Comparison of ENCODE assay signal across 11 cellular contexts in genomic region chr20:31862157-31862470, GRCh38. TPM values are rescaled to one million over a fixed set of nuclear protein-coding genes. Genes with fewer than 3 reads are reported as not detected.
DNase-seq lines count a peak whose midpoint lies in the region; ATAC-seq and TF ChIP-seq lines count a peak whose summit lies in the region.
"Had no signal": no experiment of that assay in that cellular context is flagged by ENCODE, and none has a peak within 500 bp of the region (broad histone marks: within the 10 kb centered on the region; RNA-seq: fewer than 3 reads in every experiment).

No MANE protein-coding gene starts in this region.

- peak overlapping the region; percentile 49 to 71 for H3K4me3 ChIP-seq in Panc1 (ENCODE audit: low read depth in 2 of 2, low read length in 2 of 2)
- H3K4me3 ChIP-seq: mucosa of descending colon had no signal

- H3K27ac ChIP-seq in Panc1 (ENCODE audit: low read length) = peak overlapping the region; percentile 55
- H3K27ac ChIP-seq: spleen had no signal

- peaks cover 46% of the 10 kb centered on the region for H3K27me3 Mint-ChIP-seq in T-helper 2 cell treated with Interferon-gamma antibody and Interleukin-4, amounts not matched to agents 5 μg/mL and 100 μg/mL, for 36 hours (ENCODE audit: low read depth)
- H3K27me3 Mint-ChIP-seq in endothelial cell (ENCODE audit: unreplicated experiment) = peaks cover 18% of the 10 kb centered on the region

- H3K4me1 Mint-ChIP-seq in T-helper 2 cell treated with Interferon-gamma antibody and Interleukin-4, amounts not matched to agents 5 μg/mL and 100 μg/mL, for 36 hours (ENCODE audit: low read depth) = peaks cover 5% of the 10 kb centered on the region
- peaks cover 8% of the 10 kb centered on the region for H3K4me1 Mint-ChIP-seq in endothelial cell (ENCODE audit: unreplicated experiment)

- no peaks in the 10 kb centered on the region for H3K36me3 ChIP-seq in Panc1 (ENCODE audit: control insufficient read depth, insufficient read depth, low read length)
- H3K36me3 ChIP-seq: spleen had no signal

- ATAC-seq in Panc1 = no peak

- POLR2A ChIA-PET in Panc1 (lab: Charles Lee) = interaction anchor here (0.5 to 0.6 kb wide), 2 partner anchors 9 to 80 kb away, joined by 3 read pairs; no protein-coding TSS in a partner anchor

- no peaks in the 10 kb centered on the region for H3K9me3 Mint-ChIP-seq in T-helper 2 cell treated with Interferon-gamma antibody and Interleukin-4, amounts not matched to agents 5 μg/mL and 100 μg/mL, for 36 hours
- no peaks in the 10 kb centered on the region for H3K9me3 Mint-ChIP-seq in endothelial cell (ENCODE audit: unreplicated experiment)

- no peak overlapping the region for H3K27ac Mint-ChIP-seq in T-helper 2 cell treated with Interferon-gamma antibody and Interleukin-4, amounts not matched to agents 5 μg/mL and 100 μg/mL, for 36 hours
- H3K27ac Mint-ChIP-seq in endothelial cell (ENCODE audit: unreplicated experiment) = peak overlapping the region; percentile 65

- no peaks in the 10 kb centered on the region for H3K36me3 Mint-ChIP-seq in T-helper 2 cell treated with Interferon-gamma antibody and Interleukin-4, amounts not matched to agents 5 μg/mL and 100 μg/mL, for 36 hours (ENCODE audit: low read depth)
- H3K36me3 Mint-ChIP-seq in endothelial cell (ENCODE audit: low read depth, unreplicated experiment) = peaks cover 4% of the 10 kb centered on the region

- in situ Hi-C loops in Panc1 (cut with HindIII; ENCODE audit: low pct_unique_long_range_greater_than_20kb, low sequenced_read_pairs) = no loop called here

- peak overlapping the region; percentile 77 for H3K4me3 Mint-ChIP-seq in T-helper 2 cell treated with Interferon-gamma antibody and Interleukin-4, amounts not matched to agents 5 μg/mL and 100 μg/mL, for 36 hours
- peak overlapping the region; percentile 92 for H3K4me3 Mint-ChIP-seq in endothelial cell (ENCODE audit: unreplicated experiment)

- H3K9me3 ChIP-seq in Panc1 (ENCODE audit: control insufficient read depth, insufficient read depth, low read depth, low read length) = no peaks in the 10 kb centered on the region
- H3K9me3 ChIP-seq: mucosa of descending colon, spleen had no signal

- DNase-seq in T-helper 2 cell treated with Interferon-gamma antibody and Interleukin-4, amounts not matched to agents 5 μg/mL and 100 μg/mL, for 36 hours (ENCODE audit: low spot score) = no peak
- DNase-seq in T-helper 2 cell = no peak
- DNase-seq in Panc1 (ENCODE audit: low read depth, low spot score) = no peak
- DNase-seq in endothelial cell (ENCODE audit: low spot score) = no peak
- DNase-seq in posterior vena cava (ENCODE audit: low spot score) = peak; percentile 45
- DNase-seq in HuH-7.5 (ENCODE audit: low spot score) = no peak
- no peak for DNase-seq in RKO (ENCODE audit: low spot score)
- DNase-seq in dermis blood vessel endothelial cell = no peak

- intact Hi-C loops in Panc1 (cut with micrococcal nuclease; ENCODE audit: unreplicated experiment) (no loop called here), posterior vena cava (cut with DNase I) (no loop called here)

- no peaks in the 10 kb centered on the region for H3K27me3 ChIP-seq in Panc1 (ENCODE audit: control insufficient read depth, insufficient read depth, low read length)

- TF ChIP-seq CTCF in Panc1 (IDR thresholded peaks at IDR 0.05) = no peak
- no peak for TF ChIP-seq CTCF in endothelial cell (IDR thresholded peaks at IDR 0.05; ENCODE audit: unreplicated experiment)

- CTCF ChIA-PET in Panc1 (lab: Charles Lee) = no interaction called here

- H3K4me1 ChIP-seq in Panc1 (ENCODE audit: control insufficient read depth, insufficient read depth, low read length) = peaks cover 18% of the 10 kb centered on the region

- no TSS peak for BruUV-seq in Panc1 (replicated peaks; lab: Mats Ljungman, UMichigan)

RNA-seq across cellular contexts. Expression of gene DUSP15, which starts 8.2 kb away (rescaled TPM):
- total RNA-seq in Panc1 (2021; ENCODE audit: unreplicated experiment) = 23.6 TPM
- polyA plus RNA-seq in Panc1 (2012; ENCODE audit: insufficient read length) = 16.1 TPM
- total RNA-seq in endothelial cell (ENCODE audit: unreplicated experiment) = 2.1 TPM
- total RNA-seq in posterior vena cava = 1 to 10 TPM in 1 of 2 donors, under 1 TPM in 1; 0.90 to 1.0 TPM
- total RNA-seq in dermis blood vessel endothelial cell = 0.14 and 0.34 TPM in 2 replicates
- total RNA-seq: HT-29 had no signal

RNA-seq across cellular contexts. Expression of gene TTLL9, which starts 8.3 kb away (rescaled TPM):
- total RNA-seq in Panc1 (2021; ENCODE audit: unreplicated experiment) = 2.1 TPM
- polyA plus RNA-seq in Panc1 (2012; ENCODE audit: insufficient read length) = 3.1 TPM
- 0.46 TPM for total RNA-seq in endothelial cell (ENCODE audit: unreplicated experiment)
- under 1 TPM; 0.14 to 0.19 TPM for total RNA-seq in posterior vena cava
- 0.14 TPM in 1 of 2 replicates, not detected in the other for total RNA-seq in dermis blood vessel endothelial cell

RNA-seq across cellular contexts. Expression of gene FOXS1, which starts 16.7 kb away (rescaled TPM):
- total RNA-seq in Panc1 (2021; ENCODE audit: unreplicated experiment) (6.3 TPM), endothelial cell (ENCODE audit: unreplicated experiment) (9.6 TPM), posterior vena cava (1 to 10 TPM; 2.8 to 5.0 TPM), dermis blood vessel endothelial cell (0.09 TPM in 1 of 2 replicates, not detected in the other)
- polyA plus RNA-seq in Panc1 (2012; ENCODE audit: insufficient read length) = 6.0 TPM
- total RNA-seq: HT-29 had no signal

RNA-seq across cellular contexts. Expression of gene MYLK2, which starts 43.0 kb away (rescaled TPM):
- 0.87 TPM for total RNA-seq in Panc1 (2021; ENCODE audit: unreplicated experiment)
- 0.15 TPM for polyA plus RNA-seq in Panc1 (2012; ENCODE audit: insufficient read length)
- total RNA-seq in endothelial cell (ENCODE audit: unreplicated experiment) = 1.7 TPM
- not detected for total RNA-seq in posterior vena cava
- total RNA-seq in dermis blood vessel endothelial cell = 8.5 and 8.7 TPM in 2 replicates
